1 cellular context compared by ENCODE assay signal in the genomic region with DNA sequence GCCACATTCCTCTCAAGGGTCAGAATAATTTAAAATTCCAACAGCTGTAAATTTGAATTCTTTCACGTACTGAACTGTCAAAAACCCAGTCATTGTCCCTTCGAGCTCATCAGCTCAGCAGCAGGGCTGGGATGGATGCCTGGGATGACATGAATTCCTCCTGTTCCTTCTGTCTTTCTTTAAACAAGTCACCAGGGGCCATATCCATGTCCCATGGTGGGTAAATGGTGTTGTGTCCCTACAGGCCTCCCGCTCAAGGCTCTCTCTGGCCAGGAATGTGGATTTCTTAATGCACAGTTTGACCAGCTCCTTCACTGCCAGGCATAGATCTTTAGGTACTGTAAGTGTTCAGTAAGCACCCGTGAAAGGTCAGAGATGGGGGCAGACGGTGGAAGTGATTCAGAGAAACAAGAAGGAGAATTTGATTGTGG.
TF ChIP-seq lines count a peak whose summit lies in the region.

No MANE protein-coding gene starts in this region.

TF ChIP-seq in endothelial cell of umbilical vein, 7 proteins besides CTCF, POLR2A, EP300 and RAD21:
- TF ChIP-seq FOS (IDR thresholded peaks at IDR 0.05; ENCODE audit: borderline replicate concordance, insufficient read depth, low read length), result peak; percentile 22
- TF ChIP-seq EZH2 (IDR thresholded peaks at IDR 0.05; ENCODE audit: borderline replicate concordance, low read depth, low read length, severe bottlenecking), result no peak
